9 cellular contexts compared by ENCODE assay signal in the genomic region with DNA sequence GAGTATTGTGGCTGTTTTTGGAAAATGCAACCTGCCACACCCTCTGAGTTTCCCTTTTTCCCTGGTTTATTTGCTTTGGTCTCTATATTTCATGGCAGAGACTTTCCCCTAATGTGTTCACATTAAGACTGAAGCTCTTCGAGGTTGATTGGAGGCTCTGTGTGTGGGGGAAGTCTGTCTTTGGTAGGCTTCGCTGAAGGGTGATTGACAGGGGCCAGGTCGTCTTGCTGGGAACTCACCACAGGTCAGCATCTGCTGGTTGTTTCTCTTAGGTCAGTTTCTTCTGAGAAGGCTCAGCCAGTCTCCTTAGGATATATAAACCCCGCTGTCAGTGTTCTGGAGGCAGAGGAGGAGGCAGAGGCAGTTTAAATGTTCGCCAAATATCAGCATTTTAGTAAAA.
"Had no signal": no experiment of that assay in that cellular context is flagged by ENCODE, and none has a peak within 500 bp of the region (broad histone marks: within the 10 kb centered on the region; RNA-seq: fewer than 3 reads in every experiment).

No MANE protein-coding gene starts in this region.

- H3K4me3 ChIP-seq: GM23248 had no signal

- H3K9me3 Mint-ChIP-seq: H9 had no signal

- ATAC-seq: HCT116, HepG2 had no signal

- DNase-seq: GM23248, GOT3, H9, KG1 had no signal

- H3K27me3 Mint-ChIP-seq: IgD-negative memory B cell had no signal

- H3K36me3 Mint-ChIP-seq: IgD-negative memory B cell had no signal

- H3K4me1 Mint-ChIP-seq: IgD-negative memory B cell had no signal

- H3K4me3 Mint-ChIP-seq: H9, IgD-negative memory B cell had no signal

- FAIRE-seq: H54, HepG2 had no signal

- H3K27ac ChIP-seq: GM23248, HL-60 had no signal

- H3K27ac Mint-ChIP-seq: H9, IgD-negative memory B cell had no signal

- H3K9ac ChIP-seq: GM23248 had no signal

- H2AFZ ChIP-seq: GM23248 had no signal
